8 cellular contexts compared by ENCODE assay signal in genomic region chr17:18185832-18186231, GRCh38. TPM values are rescaled to one million over a fixed set of nuclear protein-coding genes. Genes with fewer than 3 reads are reported as not detected.
DNase-seq lines count a peak whose midpoint lies in the region; ATAC-seq and TF ChIP-seq lines count a peak whose summit lies in the region.

No MANE protein-coding gene starts in this region.

- TF ChIP-seq CTCF in fibroblast of mammary gland (conservative IDR thresholded peaks at IDR 0.05; ENCODE audit: control insufficient read depth, insufficient read depth, low read depth, low read length), result no peak
- no peak for TF ChIP-seq CTCF in gastrocnemius medialis (IDR thresholded peaks at IDR 0.05 in 4 of 5, conservative IDR thresholded peaks at IDR 0.05 in 1 of 5)

- H3K4me3 ChIP-seq in fibroblast of mammary gland (ENCODE audit: control insufficient read depth, low read depth, low read length) (peak overlapping the region; percentile 65), gastrocnemius medialis (peak overlapping the region; percentile 74 to 100 (median 88))

- intact Hi-C loops in gastrocnemius medialis (cut with DNase I; ENCODE audit: low total_unique reads), result loop anchor here (2.0 to 10.0 kb wide), 2 partner anchors 45 to 341 kb away; no protein-coding TSS in a partner anchor

- no peaks in the 10 kb centered on the region for H3K27me3 ChIP-seq in gastrocnemius medialis

- DNase-seq in GM19240 (ENCODE audit: insufficient read length, low spot score), result peak; percentile 31
- peak; percentile 46 for DNase-seq in SK-MEL-5 (ENCODE audit: low read depth, low spot score)
- peak; percentile 64 for DNase-seq in fibroblast of mammary gland (ENCODE audit: low read depth)
- peak; percentile 9 to 29 for DNase-seq in gastrocnemius medialis
- no peak for DNase-seq in mucosa of gallbladder (ENCODE audit: low spot score)
- no peak for DNase-seq in NCI-H524 (lab: John Stamatoyannopoulos, UW)

- TF ChIP-seq POLR2A in gastrocnemius medialis (IDR thresholded peaks at IDR 0.05), result peak in 1 of 2 donors; percentile 14

- H3K27ac ChIP-seq in gastrocnemius medialis, result peak overlapping the region; percentile 89 to 97 (median 95)

- in situ Hi-C loops in SK-MEL-5 (cut with HindIII; ENCODE audit: low pct_unique_long_range_greater_than_20kb, low sequenced_read_pairs) (no loop called here), gastrocnemius medialis (cut with MboI; ENCODE audit: low sequenced_read_pairs in 4 of 4) (no loop called here)

- H3K4me1 ChIP-seq in gastrocnemius medialis, result peaks cover 68 to 69% of the 10 kb centered on the region in 2 donors

- no peaks in the 10 kb centered on the region for H3K36me3 ChIP-seq in gastrocnemius medialis

- H3K9me3 ChIP-seq in gastrocnemius medialis, result no peaks in the 10 kb centered on the region

- ATAC-seq in gastrocnemius medialis (no peak), HG03095 (IDR thresholded peaks at IDR 0.05; ENCODE audit: unreplicated experiment) (no peak), HG02885 (IDR thresholded peaks at IDR 0.05; ENCODE audit: poor library complexity, unreplicated experiment) (no peak)

RNA-seq across cellular contexts. Expression of gene ALKBH5, which starts 2.2 kb away (rescaled TPM):
- total RNA-seq in SK-MEL-5 (2014; rRNA removed; shearing (Covaris generic)), result 85.5 and 97.6 TPM in 2 replicates
- polyA plus RNA-seq in SK-MEL-5 (2015; cell fraction: cytosol; rRNA removed), result 99.1 and 105 TPM in 2 replicates
- 19.7 and 21.3 TPM in 2 replicates for polyA plus RNA-seq in SK-MEL-5 (2015; cell fraction: nucleus; rRNA removed)
- total RNA-seq in gastrocnemius medialis (100 to 1,000 TPM; 188 to 271 (median 224) TPM), mucosa of gallbladder (123 TPM)

RNA-seq across cellular contexts. Expression of gene LLGL1, which starts 39.6 kb away (rescaled TPM):
- 16.9 and 18.0 TPM in 2 replicates for total RNA-seq in SK-MEL-5 (2014; rRNA removed; shearing (Covaris generic))
- 49.7 and 66.4 TPM in 2 replicates for polyA plus RNA-seq in SK-MEL-5 (2015; cell fraction: cytosol; rRNA removed)
- 23.5 and 29.6 TPM in 2 replicates for polyA plus RNA-seq in SK-MEL-5 (2015; cell fraction: nucleus; rRNA removed)
- total RNA-seq in gastrocnemius medialis (10 to 100 TPM in 3 of 4 donors, 1 to 10 TPM in 1; 9.7 to 21.0 (median 15.7) TPM), mucosa of gallbladder (19.6 TPM)

Comparison
In these comparisons a context has a peak if more than half of its experiments do, and no peak if none do; other contexts are left out.
1. DNase-seq: peak in GM19240 (single experiment), SK-MEL-5 (single experiment), fibroblast of mammary gland (single experiment) and gastrocnemius medialis (2 of 2); none in mucosa of gallbladder (single experiment) and NCI-H524 (0 of 2).